Comparison of ENCODE assay signal across 8 cellular contexts in the genomic region with DNA sequence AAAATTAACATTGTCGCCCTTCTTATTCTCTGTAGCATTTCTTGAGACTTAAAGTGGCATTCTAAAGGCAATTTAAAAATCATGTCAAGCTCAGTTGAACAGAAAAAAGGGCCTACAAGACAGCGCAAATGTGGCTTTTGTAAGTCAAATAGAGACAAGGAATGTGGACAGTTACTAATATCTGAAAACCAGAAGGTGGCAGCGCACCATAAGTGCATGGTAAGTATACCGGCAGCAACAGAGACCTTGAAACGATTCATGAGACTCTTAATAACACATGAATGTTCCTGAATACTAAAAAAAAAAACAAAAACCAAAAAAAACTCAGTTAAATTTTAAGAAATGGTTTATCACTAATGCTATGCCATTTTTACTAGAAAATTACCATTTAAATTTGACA. TPM values are rescaled to one million over a fixed set of nuclear protein-coding genes. Genes with fewer than 3 reads are reported as not detected.
DNase-seq lines count a peak whose midpoint lies in the region; ATAC-seq and TF ChIP-seq lines count a peak whose summit lies in the region.

No MANE protein-coding gene starts in this region.

- no peak overlapping the region for H3K23ac ChIP-seq in mesenchymal stem cell (ENCODE audit: low read length in 2 of 2)

- peaks cover 6% of the 10 kb centered on the region for H3K4me1 Mint-ChIP-seq in activated CD8-positive, alpha-beta T cell treated with anti-CD3 and anti-CD28 coated beads for 36 hours (ENCODE audit: low read depth)

- H3K9me2 ChIP-seq in GM23248 (ENCODE audit: insufficient read depth) = no peaks in the 10 kb centered on the region

- intact Hi-C loops in activated CD8-positive, alpha-beta T cell treated with anti-CD3 and anti-CD28 coated beads for 36 hours (cut with micrococcal nuclease) = no loop called here

- no peak overlapping the region for H3K9ac ChIP-seq in GM23248
- H3K9ac ChIP-seq in mesenchymal stem cell (ENCODE audit: low read length) = no peak overlapping the region

- H3K14ac ChIP-seq in mesenchymal stem cell (ENCODE audit: low read length in 2 of 2) = no peak overlapping the region

- H4K91ac ChIP-seq in mesenchymal stem cell (ENCODE audit: low read length) = no peak overlapping the region

- no peak overlapping the region for H2BK15ac ChIP-seq in mesenchymal stem cell (ENCODE audit: low read depth, poor library complexity, severe bottlenecking)

- H3K36me3 Mint-ChIP-seq in activated CD8-positive, alpha-beta T cell treated with anti-CD3 and anti-CD28 coated beads for 36 hours (ENCODE audit: low read depth) = peaks cover 21% of the 10 kb centered on the region

- peaks cover 56% of the 10 kb centered on the region for H3K79me2 ChIP-seq in GM23248 (ENCODE audit: insufficient read depth)

- H3K27ac ChIP-seq in GM23248 = no peak overlapping the region
- no peak overlapping the region for H3K27ac ChIP-seq in mesenchymal stem cell (ENCODE audit: low read length, poor library complexity, severe bottlenecking)

- H2AFZ ChIP-seq in GM23248 (no peak overlapping the region), mesenchymal stem cell (ENCODE audit: low read depth, low read length) (no peak overlapping the region)

- ATAC-seq in activated CD8-positive, alpha-beta T cell treated with anti-CD3 and anti-CD28 coated beads for 36 hours = no peak

- H3K4me3 ChIP-seq in GM23248 (no peak overlapping the region), mesenchymal stem cell (ENCODE audit: insufficient read depth in 1 of 2, low read depth in 1 of 2, low read length in 2 of 2) (no peak overlapping the region)

- POLR2A ChIA-PET in activated CD8-positive, alpha-beta T cell treated with anti-CD3 and anti-CD28 coated beads for 36 hours (lab: Charles Lee) = no interaction called here

- no peaks in the 10 kb centered on the region for H3K9me3 ChIP-seq in GM23248 (ENCODE audit: low read depth)
- no peaks in the 10 kb centered on the region for H3K9me3 ChIP-seq in mesenchymal stem cell (ENCODE audit: control insufficient read depth, low read length)

- H3K27me3 ChIP-seq in GM23248 (replicated peaks; ENCODE audit: insufficient read depth) (no peaks in the 10 kb centered on the region), mesenchymal stem cell (ENCODE audit: control insufficient read depth in 1 of 2, insufficient read depth in 1 of 2, low read length in 2 of 2) (peaks cover 0 to 7% of the 10 kb centered on the region in 2 experiments)

- H3K9me3 Mint-ChIP-seq in activated CD8-positive, alpha-beta T cell treated with anti-CD3 and anti-CD28 coated beads for 36 hours = no peaks in the 10 kb centered on the region

- H3K4me3 Mint-ChIP-seq in activated CD8-positive, alpha-beta T cell treated with anti-CD3 and anti-CD28 coated beads for 36 hours = no peak overlapping the region

- no peak overlapping the region for H3K4ac ChIP-seq in mesenchymal stem cell (ENCODE audit: low read depth in 1 of 2, low read length in 2 of 2)

- H3K27me3 Mint-ChIP-seq in activated CD8-positive, alpha-beta T cell treated with anti-CD3 and anti-CD28 coated beads for 36 hours = no peaks in the 10 kb centered on the region

- H2AK5ac ChIP-seq in mesenchymal stem cell (ENCODE audit: low read length, severe bottlenecking) = no peak overlapping the region

- CTCF ChIA-PET in activated CD8-positive, alpha-beta T cell treated with anti-CD3 and anti-CD28 coated beads for 36 hours (lab: Charles Lee) = interaction anchor here (0.6 to 1.2 kb wide), 2 partner anchors 11 to 15 kb away, joined by 3 to 4 read pairs; no protein-coding TSS in a partner anchor

- H4K20me1 ChIP-seq in GM23248 (ENCODE audit: insufficient read depth) = 0 out of 2 replicates have a peak, but pooled peaks cover 3% of the 10 kb centered on the region

- H3K36me3 ChIP-seq in GM23248 (ENCODE audit: low read depth) (no peaks in the 10 kb centered on the region; the same call in 1 of the 2 replicates), mesenchymal stem cell (ENCODE audit: control insufficient read depth in 1 of 2, insufficient read depth in 2 of 2, low read depth in 1 of 2, low read length in 2 of 2) (peaks cover 0 to 4% of the 10 kb centered on the region in 2 experiments)

- DNase-seq in EL (peak; percentile 43), GM23248 (peak; percentile 69), NCI-H1694 treated with DMSO at 0.1 percent for 48 hours (lab: John Stamatoyannopoulos, UW) (peak; percentile 41), mesenchymal stem cell (peak; percentile 56), NCI-H128 (lab: John Stamatoyannopoulos, UW; ENCODE audit: unreplicated experiment) (no peak)
- peak; percentile 52 for DNase-seq in activated CD8-positive, alpha-beta T cell treated with anti-CD3 and anti-CD28 coated beads for 36 hours
- no peak for DNase-seq in central memory CD4-positive, alpha-beta T cell
- no peak for DNase-seq in activated CD4-positive, CD25-positive, alpha-beta regulatory T cell treated with anti-CD3 and anti-CD28 coated beads, Interleukin-2, amount 50 U/mL, for 72 hours

- no peaks in the 10 kb centered on the region for H3F3A ChIP-seq in GM23248 (ENCODE audit: insufficient read depth)

- peaks cover 8% of the 10 kb centered on the region; the same call in 1 of the 2 replicates for H3K4me1 ChIP-seq in GM23248 (ENCODE audit: insufficient read depth)
- no peaks in the 10 kb centered on the region for H3K4me1 ChIP-seq in mesenchymal stem cell (ENCODE audit: control insufficient read depth, insufficient read depth, low read depth, low read length)

- peaks cover 3% of the 10 kb centered on the region for H3K79me1 ChIP-seq in mesenchymal stem cell (replicated peaks; ENCODE audit: low read length, poor library complexity, severe bottlenecking)

- WGBS in GM23248 (ENCODE audit: low coverage in 1 of 2, low lambda C conversion rate in 2 of 2, missing lambda C conversion rate in 2 of 2), 2 experiments = 63 to 67% methylated on average over 5 of the region's 5 CpGs
- WGBS in mesenchymal stem cell = 61% methylated on average over 4 of the region's 5 CpGs

- H3K4me2 ChIP-seq in GM23248 (ENCODE audit: unreplicated experiment) = no peak overlapping the region
- no peak overlapping the region for H3K4me2 ChIP-seq in mesenchymal stem cell (ENCODE audit: low read length, poor library complexity, severe bottlenecking)

- no peak overlapping the region for H2BK120ac ChIP-seq in mesenchymal stem cell (ENCODE audit: low read depth, low read length)

- no peak overlapping the region for H3K18ac ChIP-seq in mesenchymal stem cell (ENCODE audit: low read depth in 1 of 2, low read length in 2 of 2)

- in situ Hi-C loops in GM23248 (cut with MboI) = no loop called here

- no peak overlapping the region for H4K8ac ChIP-seq in mesenchymal stem cell (ENCODE audit: low read length)

- TF ChIP-seq CTCF in activated CD8-positive, alpha-beta T cell treated with anti-CD3 and anti-CD28 coated beads for 36 hours (IDR thresholded peaks at IDR 0.05) = no peak

- H3K27ac Mint-ChIP-seq in activated CD8-positive, alpha-beta T cell treated with anti-CD3 and anti-CD28 coated beads for 36 hours = no peak overlapping the region

- no peak overlapping the region for H2BK5ac ChIP-seq in mesenchymal stem cell (ENCODE audit: low read depth, low read length, poor library complexity, severe bottlenecking)

- no peak overlapping the region for H2BK12ac ChIP-seq in mesenchymal stem cell (ENCODE audit: low read length in 2 of 2)

RNA-seq across cellular contexts. Expression of a gene that starts 4.4 kb away (rescaled TPM):
- 17.8 and 22.0 TPM in 2 replicates for total RNA-seq in GM23248 (2014; rRNA removed; shearing (Covaris generic))
- 14.9 and 15.1 TPM in 2 replicates for polyA plus RNA-seq in GM23248 (2016; fragmentation: Nextera tagmentation; extraction: Ambion mirVana)
- total RNA-seq in activated CD8-positive, alpha-beta T cell treated with anti-CD3 and anti-CD28 coated beads for 36 hours = 10 to 100 TPM; 66.0 to 69.4 TPM
- polyA plus RNA-seq in mesenchymal stem cell (2013, experiment 1 of 2) = 17.7 TPM
- polyA plus RNA-seq in mesenchymal stem cell (2013, experiment 2 of 2) = 18.3 TPM

Comparison
In these comparisons a context has a peak if more than half of its experiments do, and no peak if none do; other contexts are left out.
1. DNase-seq: peak in EL (single experiment), GM23248 (single experiment), NCI-H1694 treated with DMSO at 0.1 percent for 48 hours (single experiment), activated CD8-positive, alpha-beta T cell treated with anti-CD3 and anti-CD28 coated beads for 36 hours (single experiment) and mesenchymal stem cell (single experiment); none in central memory CD4-positive, alpha-beta T cell (single experiment), NCI-H128 (single experiment) and activated CD4-positive, CD25-positive, alpha-beta regulatory T cell treated with anti-CD3 and anti-CD28 coated beads, Interleukin-2, amount 50 U/mL, for 72 hours (single experiment).